ENCODE assay signal across 8 cellular contexts in genomic region chr19:39969681-39970423, GRCh38. TPM values are rescaled to one million over a fixed set of nuclear protein-coding genes. Genes with fewer than 3 reads are reported as not detected.
DNase-seq lines count a peak whose midpoint lies in the region; ATAC-seq, FAIRE-seq and TF ChIP-seq lines count a peak whose summit lies in the region.

No MANE protein-coding gene starts in this region.

- peaks cover 24% of the 10 kb centered on the region for H3K36me3 ChIP-seq in astrocyte (ENCODE audit: insufficient read depth, low read length)
- peaks cover 29% of the 10 kb centered on the region for H3K36me3 ChIP-seq in lower lobe of right lung
- H3K36me3 ChIP-seq in transverse colon: peaks cover 0 to 25% (median 5%) of the 10 kb centered on the region in 4 donors

- in situ Hi-C loops in transverse colon (cut with MboI; ENCODE audit: low pct_ligation_motif_present in 1 of 4, low pct_unique_long_range_greater_than_20kb in 1 of 4, low sequenced_read_pairs in 3 of 4): no loop called here

- peak overlapping the region; percentile 88 for H3K4me3 ChIP-seq in astrocyte (ENCODE audit: insufficient read depth, low read depth, low read length)
- H3K4me3 ChIP-seq in lower lobe of right lung: peak overlapping the region; percentile 83
- peak overlapping the region; percentile 60 to 81 (median 77) for H3K4me3 ChIP-seq in transverse colon

- peaks cover 47% of the 10 kb centered on the region for H3K4me1 Mint-ChIP-seq in activated naive CD4-positive, alpha-beta T cell treated with anti-CD3 and anti-CD28 coated beads for 36 hours (ENCODE audit: low read depth)
- H3K4me1 Mint-ChIP-seq in astrocyte (ENCODE audit: low read depth, unreplicated experiment): peaks cover 16% of the 10 kb centered on the region

- H3K9me3 Mint-ChIP-seq in activated naive CD4-positive, alpha-beta T cell treated with anti-CD3 and anti-CD28 coated beads for 36 hours: no peaks in the 10 kb centered on the region
- no peaks in the 10 kb centered on the region for H3K9me3 Mint-ChIP-seq in astrocyte (ENCODE audit: unreplicated experiment)

- peaks cover 39% of the 10 kb centered on the region for H3K79me2 ChIP-seq in astrocyte (ENCODE audit: insufficient read depth, low read length)

- H3K36me3 Mint-ChIP-seq in activated naive CD4-positive, alpha-beta T cell treated with anti-CD3 and anti-CD28 coated beads for 36 hours (ENCODE audit: low read depth): peaks cover 36% of the 10 kb centered on the region
- H3K36me3 Mint-ChIP-seq in astrocyte (ENCODE audit: low read depth, unreplicated experiment): peaks cover 12% of the 10 kb centered on the region

- H3K4me1 ChIP-seq in astrocyte (ENCODE audit: insufficient read depth, low read length): peaks cover 11% of the 10 kb centered on the region
- peaks cover 21% of the 10 kb centered on the region for H3K4me1 ChIP-seq in lower lobe of right lung
- H3K4me1 ChIP-seq in transverse colon: peaks cover 15 to 27% (median 21%) of the 10 kb centered on the region in 4 donors

- TF ChIP-seq POLR2A in transverse colon (IDR thresholded peaks at IDR 0.05): no peak

- H3K4me2 ChIP-seq in astrocyte (ENCODE audit: low read length): peak overlapping the region; percentile 99

- peak overlapping the region; percentile 97 for H3K9ac ChIP-seq in astrocyte (ENCODE audit: low read length)

- H3K27ac ChIP-seq in astrocyte (ENCODE audit: low read depth, low read length): peak overlapping the region; percentile 82
- peak overlapping the region; percentile 89 for H3K27ac ChIP-seq in lower lobe of right lung
- H3K27ac ChIP-seq in transverse colon: peak overlapping the region; percentile 92 to 96 (median 94)

- intact Hi-C loops in activated naive CD4-positive, alpha-beta T cell treated with anti-CD3 and anti-CD28 coated beads for 36 hours (cut with micrococcal nuclease): loop anchor here (1.0 to 5.0 kb wide), 5 partner anchors 10 to 177 kb away; partner anchors contain the start of gene DYRK1B
- intact Hi-C loops in lower lobe of right lung (cut with DNase I): no loop called here
- intact Hi-C loops in transverse colon (cut with DNase I; ENCODE audit: low total_unique reads): loop anchor here (10.0 kb wide), 1 partner anchor 175 kb away; no protein-coding TSS in a partner anchor

- TF ChIP-seq EP300 in transverse colon (IDR thresholded peaks at IDR 0.05; ENCODE audit: low read depth): no peak

- H3K27ac Mint-ChIP-seq in activated naive CD4-positive, alpha-beta T cell treated with anti-CD3 and anti-CD28 coated beads for 36 hours: peak overlapping the region; percentile 97
- H3K27ac Mint-ChIP-seq in astrocyte (ENCODE audit: unreplicated experiment): peak overlapping the region; percentile 98

- TF ChIP-seq CTCF in astrocyte (IDR thresholded peaks at IDR 0.05; ENCODE audit: insufficient read depth, low read depth, low read length): no peak
- TF ChIP-seq CTCF in lower lobe of right lung (IDR thresholded peaks at IDR 0.05): no peak
- TF ChIP-seq CTCF in transverse colon (IDR thresholded peaks at IDR 0.05): no peak

- H2AFZ ChIP-seq in astrocyte (ENCODE audit: low read depth, low read length): peak overlapping the region; percentile 93

- FAIRE-seq in astrocyte (lab: Jason Lieb, UNC): no peak

- DNase-seq in activated naive CD4-positive, alpha-beta T cell treated with anti-CD3 and anti-CD28 coated beads for 36 hours: peak; percentile 56
- DNase-seq in activated naive CD4-positive, alpha-beta T cell treated with anti-CD3 and anti-CD28 coated beads, Interleukin-2, amount 50 U/mL, for 16 hours: no peak
- no peak for DNase-seq in astrocyte (ENCODE audit: low read depth)
- no peak for DNase-seq in lower lobe of right lung
- DNase-seq in transverse colon: no peak
- no peak for DNase-seq in inferior parietal cortex (ENCODE audit: extremely low spot score)
- no peak for DNase-seq in NCI-H748 (lab: John Stamatoyannopoulos, UW; ENCODE audit: unreplicated experiment)
- no peak for DNase-seq in SIG-M5 (lab: John Stamatoyannopoulos, UW)

- CTCF ChIA-PET in activated naive CD4-positive, alpha-beta T cell treated with anti-CD3 and anti-CD28 coated beads for 36 hours (lab: Charles Lee): interaction anchor here (1.0 to 2.8 kb wide), 25 partner anchors 9 to 177 kb away, joined by 3 to 37 read pairs (median 7); partner anchors contain the start of genes FBL, ZNF546 and ZNF780A

- ATAC-seq in lower lobe of right lung: no peak

- H3K27me3 ChIP-seq in astrocyte (ENCODE audit: insufficient read depth, low read length) (no peaks in the 10 kb centered on the region), lower lobe of right lung (ENCODE audit: low read depth) (no peaks in the 10 kb centered on the region), transverse colon (no peaks in the 10 kb centered on the region)

- peaks cover 20% of the 10 kb centered on the region for H4K20me1 ChIP-seq in astrocyte (ENCODE audit: insufficient read depth, low read length)

- 65 to 70% methylated on average over 2 to 13 of the region's 13 CpGs for WGBS in transverse colon (ENCODE audit: low coverage in 1 of 2), 2 donors

- no peaks in the 10 kb centered on the region for H3K9me3 ChIP-seq in astrocyte (ENCODE audit: insufficient read depth, low read depth, low read length)
- H3K9me3 ChIP-seq in lower lobe of right lung: no peaks in the 10 kb centered on the region
- H3K9me3 ChIP-seq in transverse colon: no peaks in the 10 kb centered on the region

- no peaks in the 10 kb centered on the region for H3K27me3 Mint-ChIP-seq in activated naive CD4-positive, alpha-beta T cell treated with anti-CD3 and anti-CD28 coated beads for 36 hours (ENCODE audit: low read depth)
- no peaks in the 10 kb centered on the region for H3K27me3 Mint-ChIP-seq in astrocyte (ENCODE audit: low read depth, unreplicated experiment)

- H3K4me3 Mint-ChIP-seq in activated naive CD4-positive, alpha-beta T cell treated with anti-CD3 and anti-CD28 coated beads for 36 hours: peak overlapping the region; percentile 95
- H3K4me3 Mint-ChIP-seq in astrocyte (ENCODE audit: unreplicated experiment): peak overlapping the region; percentile 100

RNA-seq across cellular contexts. Expression of gene PSMC4, which starts 1.1 kb away (rescaled TPM):
- 10 to 100 TPM; 79.7 to 82.1 TPM for total RNA-seq in activated naive CD4-positive, alpha-beta T cell treated with anti-CD3 and anti-CD28 coated beads for 36 hours
- total RNA-seq in astrocyte: 121 and 127 TPM in 2 replicates
- total RNA-seq in lower lobe of right lung: 57.3 TPM
- 10 to 100 TPM; 46.4 to 83.4 (median 77.5) TPM for total RNA-seq in transverse colon

RNA-seq across cellular contexts. Expression of gene ZNF546, which starts 27.0 kb away (rescaled TPM):
- 1 to 10 TPM; 1.6 to 2.3 TPM for total RNA-seq in activated naive CD4-positive, alpha-beta T cell treated with anti-CD3 and anti-CD28 coated beads for 36 hours
- 2.0 and 3.0 TPM in 2 replicates for total RNA-seq in astrocyte
- 7.4 TPM for total RNA-seq in lower lobe of right lung
- total RNA-seq in transverse colon: 1 to 10 TPM in 3 of 4 donors, under 1 TPM in 1; 0.60 to 8.1 (median 2.4) TPM

RNA-seq across cellular contexts. Expression of gene FCGBP, which starts 35.4 kb away (rescaled TPM):
- 1 to 10 TPM; 3.1 to 3.8 TPM for total RNA-seq in activated naive CD4-positive, alpha-beta T cell treated with anti-CD3 and anti-CD28 coated beads for 36 hours
- total RNA-seq in astrocyte (0.54 and 1.4 TPM in 2 replicates), lower lobe of right lung (95.3 TPM), transverse colon (1,000 to 10,000 TPM; 1,603 to 6,178 (median 2,329) TPM)

Comparison
In these comparisons a context has a peak if more than half of its experiments do, and no peak if none do; other contexts are left out.
1. RNA of gene FCGBP, which starts 35.4 kb away (total RNA-seq): 1,603 to 6,178 TPM in transverse colon and 95.3 TPM in lower lobe of right lung (single experiment); 3.1 to 3.8 TPM in activated naive CD4-positive, alpha-beta T cell treated with anti-CD3 and anti-CD28 coated beads for 36 hours and 0.54 to 1.4 TPM in astrocyte; every median in the first group is over 10 times any median in the second.
2. Peak in every context shown above with its lines, with median percentiles within 50 percentile points of each other: H3K27ac ChIP-seq and H3K4me3 ChIP-seq.